8 cellular contexts compared by ENCODE assay signal in genomic region chr15:68783226-68784054, GRCh38.
DNase-seq lines count a peak whose midpoint lies in the region; ATAC-seq lines count a peak whose summit lies in the region.

No MANE protein-coding gene starts in this region.

- peak; percentile 57 for DNase-seq in T follicular helper cell (ENCODE audit: low read depth)
- DNase-seq in activated naive CD8-positive, alpha-beta T cell treated with anti-CD3 and anti-CD28 coated beads, Interleukin-2, amount 50 U/mL, for 24 hours = peak; percentile 67
- DNase-seq in iPS DF 6.9 (ENCODE audit: low read depth, low spot score) = peak; percentile 54
- DNase-seq in stimulated activated CD8-positive, alpha-beta memory T cell treated with anti-CD3 and anti-CD28 coated beads, Interleukin-12 subunit alpha, Interleukin-12 subunit beta, amount 100 ng/mL, for 4 hours (ENCODE audit: low read depth) = peak; percentile 42
- no peak for DNase-seq in NCI-H1092 (lab: John Stamatoyannopoulos, UW)
- DNase-seq in amniotic stem cell (lab: John Stamatoyannopoulos, UW) = no peak

- no peaks in the 10 kb centered on the region; the same call in 1 of the 2 replicates for H3K4me1 ChIP-seq in iPS DF 6.9 (ENCODE audit: control insufficient read depth, insufficient read depth, low read length)

- H3K9me3 ChIP-seq in iPS DF 6.9 (ENCODE audit: control insufficient read depth, insufficient read depth, low read length) = no peaks in the 10 kb centered on the region

- H3K27me3 ChIP-seq in iPS DF 6.9 (ENCODE audit: control insufficient read depth, insufficient read depth, low read length) = no peaks in the 10 kb centered on the region

- H3K36me3 ChIP-seq in iPS DF 6.9 (ENCODE audit: control insufficient read depth, insufficient read depth, low read length) = peaks cover 17% of the 10 kb centered on the region; the same call in 1 of the 2 replicates

- ATAC-seq in GM18867 (IDR thresholded peaks at IDR 0.05; ENCODE audit: unreplicated experiment) (peak; percentile 45), GM18520 (IDR thresholded peaks at IDR 0.05; ENCODE audit: unreplicated experiment) (no peak)
- ATAC-seq in activated naive CD8-positive, alpha-beta T cell treated with anti-CD3 and anti-CD28 coated beads, Interleukin-2, amount 50 U/mL, for 24 hours = peak; percentile 79

- H3K27me3 Mint-ChIP-seq in activated naive CD8-positive, alpha-beta T cell treated with anti-CD3 and anti-CD28 coated beads, Interleukin-2, amount 50 U/mL, for 24 hours = no peaks in the 10 kb centered on the region

- no peak overlapping the region for H3K27ac ChIP-seq in iPS DF 6.9 (ENCODE audit: low read length)

- peak overlapping the region; percentile 76 for H3K27ac Mint-ChIP-seq in activated naive CD8-positive, alpha-beta T cell treated with anti-CD3 and anti-CD28 coated beads, Interleukin-2, amount 50 U/mL, for 24 hours

- peaks cover 38% of the 10 kb centered on the region for H3K4me1 Mint-ChIP-seq in activated naive CD8-positive, alpha-beta T cell treated with anti-CD3 and anti-CD28 coated beads, Interleukin-2, amount 50 U/mL, for 24 hours

- no peaks in the 10 kb centered on the region for H3K9me3 Mint-ChIP-seq in activated naive CD8-positive, alpha-beta T cell treated with anti-CD3 and anti-CD28 coated beads, Interleukin-2, amount 50 U/mL, for 24 hours

- no CpG with 5 or more reads among the region's 9 CpGs for WGBS in iPS DF 6.9 (ENCODE audit: insufficient coverage, insufficient read length)

- peaks cover 54% of the 10 kb centered on the region for H3K36me3 Mint-ChIP-seq in activated naive CD8-positive, alpha-beta T cell treated with anti-CD3 and anti-CD28 coated beads, Interleukin-2, amount 50 U/mL, for 24 hours (ENCODE audit: low read depth)

- H3K4me3 Mint-ChIP-seq in activated naive CD8-positive, alpha-beta T cell treated with anti-CD3 and anti-CD28 coated beads, Interleukin-2, amount 50 U/mL, for 24 hours = no peak overlapping the region

- H3K4me3 ChIP-seq in iPS DF 6.9 (ENCODE audit: low read length) = no peak overlapping the region

Comparison
In these comparisons a context has a peak if more than half of its experiments do, and no peak if none do; other contexts are left out.
1. DNase-seq: peak in T follicular helper cell (single experiment), activated naive CD8-positive, alpha-beta T cell treated with anti-CD3 and anti-CD28 coated beads, Interleukin-2, amount 50 U/mL, for 24 hours (single experiment), iPS DF 6.9 (single experiment) and stimulated activated CD8-positive, alpha-beta memory T cell treated with anti-CD3 and anti-CD28 coated beads, Interleukin-12 subunit alpha, Interleukin-12 subunit beta, amount 100 ng/mL, for 4 hours (single experiment); none in NCI-H1092 (single experiment) and amniotic stem cell (single experiment).